8 cellular contexts compared by ENCODE assay signal in genomic region chr15:90594297-90594696, GRCh38.
A peak's percentile ranks its signal among the peaks of the same experiment; 100 is the strongest.
DNase-seq lines count a peak whose midpoint lies in the region; ATAC-seq and TF ChIP-seq lines count a peak whose summit lies in the region.

No MANE protein-coding gene starts in this region.

- H3K4me3 Mint-ChIP-seq in WTC11 = no peak overlapping the region

- peaks cover 21% of the 10 kb centered on the region for H3K4me1 Mint-ChIP-seq in WTC11

- intact Hi-C loops in mucosa of descending colon (cut with DNase I, micrococcal nuclease) = no loop called here

- no peak overlapping the region for H3K27ac Mint-ChIP-seq in WTC11

- CTCF ChIA-PET in WTC11 (lab: Charles Lee) = interaction anchor here (0.8 to 1.1 kb wide), 5 partner anchors 9 to 293 kb away, joined by 3 to 4 read pairs (median 3); no protein-coding TSS in a partner anchor

- no peaks in the 10 kb centered on the region for H3K36me3 Mint-ChIP-seq in WTC11

- H3K9me3 ChIP-seq in mucosa of descending colon = no peaks in the 10 kb centered on the region

- no peaks in the 10 kb centered on the region for H3K27me3 Mint-ChIP-seq in WTC11 (ENCODE audit: low read depth)

- H3K9me3 Mint-ChIP-seq in WTC11 = no peaks in the 10 kb centered on the region

- TF ChIP-seq CTCF in WTC11 (IDR thresholded peaks at IDR 0.05) (no peak), mucosa of descending colon (IDR thresholded peaks at IDR 0.05) (no peak)

- no peak overlapping the region for H3K4me3 ChIP-seq in mucosa of descending colon

- DNase-seq in COR-L47 (lab: John Stamatoyannopoulos, UW) (peak; percentile 39), WTC11 (ENCODE audit: low spot score) (no peak), mucosa of descending colon (peak; percentile 83 to 97 (median 91))
- peak; percentile 78 for DNase-seq in central memory CD4-positive, alpha-beta T cell
- DNase-seq in stimulated activated CD8-positive, alpha-beta memory T cell treated with anti-CD3 and anti-CD28 coated beads, Interleukin-7, amount 100 ng/mL, for 48 hours (ENCODE audit: extremely low read depth in 1 of 2, low read depth in 1 of 2) = peak; percentile 36 to 84

- POLR2A ChIA-PET in WTC11 (lab: Charles Lee) = no interaction called here

- H3K36me3 ChIP-seq in mucosa of descending colon (ENCODE audit: low read depth) = no peaks in the 10 kb centered on the region

- peak; percentile 36 for ATAC-seq in HG03196 (IDR thresholded peaks at IDR 0.05; ENCODE audit: unreplicated experiment)
- ATAC-seq in WTC11 = peak; percentile 50
- peak; percentile 94 for ATAC-seq in mucosa of descending colon
- no peak for ATAC-seq in HG02588 (IDR thresholded peaks at IDR 0.05; ENCODE audit: unreplicated experiment)
- no peak for ATAC-seq in GM19035 (IDR thresholded peaks at IDR 0.05; ENCODE audit: unreplicated experiment)

- peaks cover 26% of the 10 kb centered on the region for H3K4me1 ChIP-seq in mucosa of descending colon (ENCODE audit: low read depth)

TF ChIP-seq in WTC11, 78 proteins besides CTCF, POLR2A, EP300 and RAD21:
- TF ChIP-seq E2F5 (CRISPR knock-in tag; IDR thresholded peaks at IDR 0.05) (no peak), NR2C2 (CRISPR knock-in tag; IDR thresholded peaks at IDR 0.05) (no peak), JAZF1 (CRISPR knock-in tag; IDR thresholded peaks at IDR 0.05) (no peak), E2F1 (CRISPR knock-in tag; IDR thresholded peaks at IDR 0.05) (no peak), CREB1 (CRISPR knock-in tag; IDR thresholded peaks at IDR 0.05) (no peak), PRRX2 (CRISPR knock-in tag; IDR thresholded peaks at IDR 0.05) (no peak), GTF2I (CRISPR knock-in tag; conservative IDR thresholded peaks at IDR 0.05) (no peak), ZNF416 (CRISPR knock-in tag; IDR thresholded peaks at IDR 0.05) (no peak)
TF ChIP-seq in WTC11: peak in this region for 0.

Comparison
In these comparisons a context has a peak if more than half of its experiments do, and no peak if none do; other contexts are left out.
1. ATAC-seq: peak in HG03196 (single experiment), WTC11 (single experiment) and mucosa of descending colon (single experiment); none in HG02588 (single experiment) and GM19035 (single experiment).